Comparison of ENCODE assay signal across 23 cellular contexts in genomic region chr3:64998317-64998716, GRCh38.
"Had no signal": no experiment of that assay in that cellular context is flagged by ENCODE, and none has a peak within 500 bp of the region (broad histone marks: within the 10 kb centered on the region; RNA-seq: fewer than 3 reads in every experiment).

No MANE protein-coding gene starts in this region.

- DNase-seq: naive thymus-derived CD8-positive, alpha-beta T cell; nephron progenitor cell; nucleus accumbens; pancreas; right cardiac atrium; right lobe of liver; sigmoid colon; small intestine; stimulated activated CD4-positive, alpha-beta T cell treated with anti-CD3 and anti-CD28 coated beads, Interleukin-15, amount 100 ng/mL, for 24 hours; stimulated activated CD4-positive, alpha-beta T cell treated with anti-CD3 and anti-CD28 coated beads, Interleukin-2, amount 100 ng/mL, for 24 hours; stimulated activated CD4-positive, alpha-beta T cell treated with anti-CD3 and anti-CD28 coated beads, Interleukin-2, amount 100 ng/mL, for 48 hours; stimulated activated CD4-positive, alpha-beta T cell treated with anti-CD3 and anti-CD28 coated beads, Interleukin-4, amount 100 ng/mL, for 24 hours; stimulated activated naive B cell treated with anti-CD40 and anti-IgM and Interleukin-4, amounts not matched to agents 10 μg/mL and 1 μg/mL and 100 μg/mL, for 72 hours; stimulated activated naive CD4-positive, alpha-beta T cell treated with Interleukin-2 at 50 U/mL for 16 hours; stomach; thyroid gland; trophoblast cell; upper lobe of left lung had no signal

- H3K4me3 ChIP-seq: pancreas, prostate gland, right lobe of liver, sigmoid colon, stomach, thoracic aorta, thyroid gland, tibial nerve, upper lobe of left lung had no signal

- ATAC-seq: naive thymus-derived CD8-positive, alpha-beta T cell; natural killer cell treated with Interleukin-12 subunit alpha and Interleukin-12 subunit beta and Interleukin-15 and Interleukin-18, amount 100 ng/mL, for 72 hours; pancreas; right cardiac atrium; right lobe of liver; stimulated activated effector memory CD8-positive, alpha-beta T cell treated with anti-CD3 and anti-CD28 coated beads, Interleukin-12 subunit alpha, Interleukin-12 subunit beta, amount 100 ng/mL, for 72 hours; stimulated activated naive B cell treated with anti-CD40 and anti-IgM and Interleukin-4, amounts not matched to agents 10 μg/mL and 1 μg/mL and 100 μg/mL, for 72 hours had no signal
